In genomic region chr12:124618291-124618902, GRCh38 we compare ENCODE assay signal across 1 cellular context.
TF ChIP-seq lines count a peak whose summit lies in the region.

No MANE protein-coding gene starts in this region.

TF ChIP-seq in HepG2, 621 proteins besides CTCF, POLR2A, EP300 and RAD21:
- TF ChIP-seq ZNF281 (CRISPR knock-in tag; IDR thresholded peaks at IDR 0.05; ENCODE audit: borderline replicate concordance) (no peak), CEBPB (IDR thresholded peaks at IDR 0.05; ENCODE audit: borderline replicate concordance, low read depth, low read length) (peak; percentile 41; the same call in 1 of the 2 replicates)
